26 cellular contexts compared by ENCODE assay signal in the genomic region with DNA sequence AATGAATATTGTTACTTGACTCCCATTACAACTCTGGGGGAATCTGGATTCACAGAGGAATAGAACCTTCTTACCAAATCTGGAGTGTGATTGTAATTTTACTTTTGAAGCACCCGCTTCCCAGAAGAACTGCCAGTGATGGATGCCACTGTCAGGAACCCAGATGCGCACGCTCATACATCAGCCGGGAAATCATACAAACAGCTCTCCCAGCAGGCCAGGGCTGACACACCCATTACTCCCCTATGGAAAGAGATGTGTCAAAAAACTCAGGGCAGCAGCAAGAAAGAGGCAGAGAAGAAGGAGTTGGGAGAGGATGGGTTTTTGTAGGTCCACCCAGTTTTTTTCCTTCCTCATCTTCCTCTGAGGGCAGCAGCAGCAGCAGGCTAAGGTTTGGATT.
"Had no signal": no experiment of that assay in that cellular context is flagged by ENCODE, and none has a peak within 500 bp of the region (broad histone marks: within the 10 kb centered on the region; RNA-seq: fewer than 3 reads in every experiment).

No MANE protein-coding gene starts in this region.

- FAIRE-seq: urothelium cell line had no signal

- H3K9me3 ChIP-seq: left ventricle myocardium inferior, mucosa of descending colon, psoas muscle, right atrium auricular region, right lobe of liver, testis, thyroid gland, transverse colon, upper lobe of right lung had no signal

- H3K79me2 ChIP-seq: hepatocyte, parathyroid adenoma had no signal

- H3K36me3 ChIP-seq: left ventricle myocardium inferior, right atrium auricular region, right lobe of liver, thyroid gland, transverse colon, upper lobe of right lung had no signal

- ATAC-seq: mucosa of descending colon; naive thymus-derived CD4-positive, alpha-beta T cell; natural killer cell treated with Interleukin-12 subunit alpha and Interleukin-12 subunit beta and Interleukin-15 and Interleukin-18, amount 100 ng/mL, for 72 hours; psoas muscle; right lobe of liver; stimulated activated memory B cell treated with anti-CD40 and anti-IgM and Interleukin-4, amounts not matched to agents 10 μg/mL and 1 μg/mL and 100 μg/mL, for 72 hours; stimulated activated naive CD8-positive, alpha-beta T cell treated with anti-CD3 and anti-CD28 coated beads, Interleukin-15, amount 100 ng/mL, for 72 hours; upper lobe of right lung had no signal

- H3K4me1 ChIP-seq: parathyroid adenoma, right lobe of liver had no signal

- H3K27me3 ChIP-seq: hepatocyte, right atrium auricular region, right lobe of liver, testis, thyroid gland, transverse colon, upper lobe of right lung had no signal

- DNase-seq: islet precursor cell; left ventricle myocardium inferior; midbrain; mucosa of descending colon; naive thymus-derived CD4-positive, alpha-beta T cell; nucleus accumbens; psoas muscle; right lobe of liver; stimulated activated CD4-positive, alpha-beta T cell treated with anti-CD3 and anti-CD28 coated beads, Interleukin-1b, Interleukin-23, amount 100 ng/mL, for 48 hours; stimulated activated CD4-positive, alpha-beta T cell treated with anti-CD3 and anti-CD28 coated beads, Interleukin-2, amount 100 ng/mL, for 48 hours; stimulated activated CD4-positive, alpha-beta T cell treated with anti-CD3 and anti-CD28 coated beads, Interleukin-4, amount 100 ng/mL, for 4 hours; stimulated activated CD8-positive, alpha-beta memory T cell treated with anti-CD3 and anti-CD28 coated beads, Interleukin-4, amount 100 ng/mL, for 48 hours; stimulated activated naive CD4-positive, alpha-beta T cell treated with Interleukin-2 at 50 U/mL for 16 hours; stimulated activated naive CD8-positive, alpha-beta T cell treated with anti-CD3 and anti-CD28 coated beads, Interleukin-15, amount 100 ng/mL, for 72 hours; testis; thyroid gland; transverse colon; upper lobe of right lung had no signal

- H3K27ac ChIP-seq: hepatocyte, left ventricle myocardium inferior, parathyroid adenoma, psoas muscle, right atrium auricular region, right lobe of liver, testis, thyroid gland, transverse colon, upper lobe of right lung had no signal

- H3K4me3 ChIP-seq: hepatocyte, left ventricle myocardium inferior, lung, mucosa of descending colon, psoas muscle, right atrium auricular region, right lobe of liver, smooth muscle cell, testis, thyroid gland, transverse colon, upper lobe of right lung had no signal

- H3K4me2 ChIP-seq: hepatocyte, smooth muscle cell had no signal

- H2AFZ ChIP-seq: hepatocyte, parathyroid adenoma had no signal

- H3K9ac ChIP-seq: parathyroid adenoma had no signal
